ENCODE assay signal across 8 cellular contexts in genomic region chr2:57720728-57721627, GRCh38.
DNase-seq lines count a peak whose midpoint lies in the region; ATAC-seq and TF ChIP-seq lines count a peak whose summit lies in the region.

No MANE protein-coding gene starts in this region.

- TF ChIP-seq POLR2A in gastrocnemius medialis (IDR thresholded peaks at IDR 0.05), result no peak

- H3K9me3 ChIP-seq in ascending aorta, result no peaks in the 10 kb centered on the region
- no peaks in the 10 kb centered on the region for H3K9me3 ChIP-seq in gastrocnemius medialis

- peak; percentile 96 for TF ChIP-seq CTCF in GM12864 (IDR thresholded peaks at IDR 0.05; ENCODE audit: low read depth, low read length, missing control alignments)
- TF ChIP-seq CTCF in ascending aorta (IDR thresholded peaks at IDR 0.05), result peak; percentile 20 to 71 (median 65)
- TF ChIP-seq CTCF in gastrocnemius medialis (IDR thresholded peaks at IDR 0.05 in 4 of 5, conservative IDR thresholded peaks at IDR 0.05 in 1 of 5), result peak in 4 of 5 experiments; percentile 21 to 59 (median 43)

- DNase-seq in GM12864 (ENCODE audit: low read depth), result peak; percentile 42
- peak; percentile 42 for DNase-seq in HuH-7 (ENCODE audit: low spot score)
- DNase-seq in RPMI7951 (ENCODE audit: low read depth), result peak; percentile 58
- peak in 1 of 2 donors; percentile 65 for DNase-seq in ascending aorta (ENCODE audit: low spot score in 2 of 2)
- peak in 39 of 51 donors; percentile 0 to 65 (median 16) for DNase-seq in hypothalamus (lab: John Stamatoyannopoulos, UW)
- no peak for DNase-seq in gastrocnemius medialis
- DNase-seq in NCI-H1436 (lab: John Stamatoyannopoulos, UW), result no peak

- no peaks in the 10 kb centered on the region for H3K27me3 ChIP-seq in ascending aorta
- no peaks in the 10 kb centered on the region for H3K27me3 ChIP-seq in gastrocnemius medialis

- in situ Hi-C loops in gastrocnemius medialis (cut with MboI; ENCODE audit: low sequenced_read_pairs in 4 of 4), result no loop called here

- intact Hi-C loops in ascending aorta (cut with DNase I), result no loop called here
- intact Hi-C loops in gastrocnemius medialis (cut with DNase I; ENCODE audit: low total_unique reads), result loop anchor here (5.0 kb wide), 1 partner anchor 246 kb away; no protein-coding TSS in a partner anchor

- H3K4me3 ChIP-seq in GM12864 (ENCODE audit: low read depth, low read length) (no peak overlapping the region), ascending aorta (peak overlapping the region; percentile 9 to 37), gastrocnemius medialis (peak overlapping the region; percentile 16 to 43 (median 26))

- H3K36me3 ChIP-seq in ascending aorta (no peaks in the 10 kb centered on the region), gastrocnemius medialis (no peaks in the 10 kb centered on the region)

- ATAC-seq in GM21786 (IDR thresholded peaks at IDR 0.05; ENCODE audit: unreplicated experiment) (peak; percentile 99), gastrocnemius medialis (peak; percentile 62 to 75)

- H3K27ac ChIP-seq in ascending aorta, result no peak overlapping the region
- no peak overlapping the region for H3K27ac ChIP-seq in gastrocnemius medialis

- H3K4me1 ChIP-seq in ascending aorta (peaks cover 0 to 3% of the 10 kb centered on the region in 2 donors), gastrocnemius medialis (no peaks in the 10 kb centered on the region)

Comparison
In these comparisons a context has a peak if more than half of its experiments do, and no peak if none do; other contexts are left out.
1. DNase-seq: peak in GM12864 (single experiment), HuH-7 (single experiment), RPMI7951 (single experiment) and hypothalamus (39 of 51); none in gastrocnemius medialis (0 of 2) and NCI-H1436 (single experiment).
2. CTCF ChIP-seq: peak in every context shown above with its lines; median percentile 96 in GM12864; 65 in ascending aorta; 43 in gastrocnemius medialis.